8 cellular contexts compared by ENCODE assay signal in the genomic region with DNA sequence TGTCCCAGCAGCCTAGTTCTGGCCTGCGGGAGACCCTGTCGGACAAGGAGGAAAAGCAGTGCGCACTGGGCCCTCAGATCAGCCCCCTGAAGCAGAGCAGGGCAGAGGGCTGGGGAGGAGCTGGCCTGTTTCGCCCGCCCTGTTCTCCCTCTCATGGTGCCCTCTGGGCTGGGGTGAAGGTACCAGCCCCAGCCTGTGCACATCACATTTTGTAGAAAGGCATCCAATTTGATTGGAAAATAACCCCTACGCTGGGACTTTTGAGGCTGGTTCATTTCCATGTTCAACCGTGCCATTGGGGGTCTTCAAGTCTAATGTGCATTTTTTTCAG. TPM values are rescaled to one million over a fixed set of nuclear protein-coding genes. Genes with fewer than 3 reads are reported as not detected.
DNase-seq lines count a peak whose midpoint lies in the region; ATAC-seq and TF ChIP-seq lines count a peak whose summit lies in the region.

No MANE protein-coding gene starts in this region.

- CTCF ChIA-PET in activated CD8-positive, alpha-beta memory T cell treated with anti-CD3 and anti-CD28 coated beads, Interleukin-2, amount 10 ng/mL, durations not matched to agents 7 days and 5 days (lab: Charles Lee) = interaction anchor here (1.4 to 3.1 kb wide), 3 partner anchors 13 to 21 kb away, joined by 5 to 12 read pairs (median 8); no protein-coding TSS in a partner anchor
- CTCF ChIA-PET in activated CD4-positive, alpha-beta memory T cell treated with anti-CD3 and anti-CD28 coated beads, Interleukin-2, amount 10 ng/mL, durations not matched to agents 7 days and 5 days (lab: Charles Lee) = interaction anchor here (1.3 to 6.0 kb wide), 2 partner anchors 21 to 28 kb away, joined by 3 to 46 read pairs; no protein-coding TSS in a partner anchor

- H3K4me1 ChIP-seq in iPS-20b (ENCODE audit: insufficient read depth, low read length) = peaks cover 19% of the 10 kb centered on the region
- peaks cover 33% of the 10 kb centered on the region for H3K4me1 ChIP-seq in testis

- no peak for DNase-seq in activated CD8-positive, alpha-beta memory T cell treated with anti-CD3 and anti-CD28 coated beads, Interleukin-2, amount 10 ng/mL, durations not matched to agents 7 days and 5 days
- no peak for DNase-seq in activated CD8-positive, alpha-beta memory T cell treated with anti-CD3 and anti-CD28 coated beads, Interleukin-2, amount 50 U/mL, for 48 hours
- DNase-seq in activated CD4-positive, alpha-beta memory T cell treated with anti-CD3 and anti-CD28 coated beads, Interleukin-2, amount 10 ng/mL, durations not matched to agents 7 days and 5 days = no peak
- DNase-seq in testis (no peak), NCI-H2196 treated with DMSO at 0.1 percent for 48 hours (lab: John Stamatoyannopoulos, UW; ENCODE audit: unreplicated experiment) (no peak), SW480 (ENCODE audit: low spot score) (no peak)

- intact Hi-C loops in testis (cut with DNase I; ENCODE audit: low total_unique reads) = no loop called here

- H3K36me3 ChIP-seq in iPS-20b (ENCODE audit: insufficient read depth, low read depth, low read length) (peaks cover 1% of the 10 kb centered on the region), testis (ENCODE audit: low read depth, missing control alignments) (no peaks in the 10 kb centered on the region)

- 28 to 41% methylated on average over 2 to 7 of the region's 7 CpGs for WGBS in testis, 2 donors

- no peaks in the 10 kb centered on the region for H3K9me3 Mint-ChIP-seq in activated CD8-positive, alpha-beta memory T cell treated with anti-CD3 and anti-CD28 coated beads, Interleukin-2, amount 10 ng/mL, durations not matched to agents 7 days and 5 days (ENCODE audit: low read depth)
- H3K9me3 Mint-ChIP-seq in activated CD4-positive, alpha-beta memory T cell treated with anti-CD3 and anti-CD28 coated beads, Interleukin-2, amount 10 ng/mL, durations not matched to agents 7 days and 5 days = no peaks in the 10 kb centered on the region

- peak overlapping the region; percentile 89 for H3K9ac ChIP-seq in iPS-20b (ENCODE audit: low read depth, low read length)

- H3K9me3 ChIP-seq in iPS-20b (ENCODE audit: insufficient read depth, low read depth, low read length) (no peaks in the 10 kb centered on the region), testis (no peaks in the 10 kb centered on the region)

- peaks cover 35% of the 10 kb centered on the region for H3K36me3 Mint-ChIP-seq in activated CD8-positive, alpha-beta memory T cell treated with anti-CD3 and anti-CD28 coated beads, Interleukin-2, amount 10 ng/mL, durations not matched to agents 7 days and 5 days
- peaks cover 39% of the 10 kb centered on the region for H3K36me3 Mint-ChIP-seq in activated CD4-positive, alpha-beta memory T cell treated with anti-CD3 and anti-CD28 coated beads, Interleukin-2, amount 10 ng/mL, durations not matched to agents 7 days and 5 days (ENCODE audit: low read depth)

- H3K4me1 Mint-ChIP-seq in activated CD8-positive, alpha-beta memory T cell treated with anti-CD3 and anti-CD28 coated beads, Interleukin-2, amount 10 ng/mL, durations not matched to agents 7 days and 5 days = peaks cover 12% of the 10 kb centered on the region
- peaks cover 22% of the 10 kb centered on the region for H3K4me1 Mint-ChIP-seq in activated CD4-positive, alpha-beta memory T cell treated with anti-CD3 and anti-CD28 coated beads, Interleukin-2, amount 10 ng/mL, durations not matched to agents 7 days and 5 days

- H3K4me3 ChIP-seq in iPS-20b (ENCODE audit: low read length) (peak overlapping the region; percentile 100), testis (peak overlapping the region; percentile 87 to 89)

- ATAC-seq in activated CD8-positive, alpha-beta memory T cell treated with anti-CD3 and anti-CD28 coated beads, Interleukin-2, amount 10 ng/mL, durations not matched to agents 7 days and 5 days = no peak
- ATAC-seq in GM21367 (IDR thresholded peaks at IDR 0.05; ENCODE audit: unreplicated experiment) = no peak

- TF ChIP-seq POLR2A in testis (IDR thresholded peaks at IDR 0.05) = no peak

- peak overlapping the region; percentile 83 for H3K27ac ChIP-seq in iPS-20b (ENCODE audit: low read length)
- H3K27ac ChIP-seq in testis = no peak overlapping the region

- H3K27me3 Mint-ChIP-seq in activated CD8-positive, alpha-beta memory T cell treated with anti-CD3 and anti-CD28 coated beads, Interleukin-2, amount 10 ng/mL, durations not matched to agents 7 days and 5 days = no peaks in the 10 kb centered on the region
- H3K27me3 Mint-ChIP-seq in activated CD4-positive, alpha-beta memory T cell treated with anti-CD3 and anti-CD28 coated beads, Interleukin-2, amount 10 ng/mL, durations not matched to agents 7 days and 5 days = no peaks in the 10 kb centered on the region

- no peaks in the 10 kb centered on the region for H3K27me3 ChIP-seq in iPS-20b (ENCODE audit: insufficient read depth, low read length)
- H3K27me3 ChIP-seq in testis = no peaks in the 10 kb centered on the region

- POLR2A ChIA-PET in activated CD4-positive, alpha-beta memory T cell treated with anti-CD3 and anti-CD28 coated beads, Interleukin-2, amount 10 ng/mL, durations not matched to agents 7 days and 5 days (lab: Charles Lee) = interaction anchor here (0.7 to 2.7 kb wide), 3 partner anchors 9 to 29 kb away, joined by 5 to 23 read pairs (median 6); no protein-coding TSS in a partner anchor

- peak overlapping the region; percentile 95 for H3K4me3 Mint-ChIP-seq in activated CD8-positive, alpha-beta memory T cell treated with anti-CD3 and anti-CD28 coated beads, Interleukin-2, amount 10 ng/mL, durations not matched to agents 7 days and 5 days
- H3K4me3 Mint-ChIP-seq in activated CD4-positive, alpha-beta memory T cell treated with anti-CD3 and anti-CD28 coated beads, Interleukin-2, amount 10 ng/mL, durations not matched to agents 7 days and 5 days = peak overlapping the region; percentile 99

- H3K27ac Mint-ChIP-seq in activated CD8-positive, alpha-beta memory T cell treated with anti-CD3 and anti-CD28 coated beads, Interleukin-2, amount 10 ng/mL, durations not matched to agents 7 days and 5 days = peak overlapping the region; percentile 95
- H3K27ac Mint-ChIP-seq in activated CD4-positive, alpha-beta memory T cell treated with anti-CD3 and anti-CD28 coated beads, Interleukin-2, amount 10 ng/mL, durations not matched to agents 7 days and 5 days = peak overlapping the region; percentile 97

- no peak for TF ChIP-seq CTCF in testis (IDR thresholded peaks at IDR 0.05)

RNA-seq across cellular contexts. Expression of gene NAP1L4, which starts 0.8 kb away (rescaled TPM):
- total RNA-seq in activated CD8-positive, alpha-beta memory T cell treated with anti-CD3 and anti-CD28 coated beads, Interleukin-2, amount 10 ng/mL, durations not matched to agents 7 days and 5 days = 100 to 1,000 TPM; 347 to 389 TPM
- 100 to 1,000 TPM; 299 to 314 TPM for total RNA-seq in activated CD4-positive, alpha-beta memory T cell treated with anti-CD3 and anti-CD28 coated beads, Interleukin-2, amount 10 ng/mL, durations not matched to agents 7 days and 5 days
- 100 to 1,000 TPM; 165 to 206 TPM for total RNA-seq in testis
- polyA plus RNA-seq in testis (ENCODE audit: insufficient read depth, low read depth, low replicate concordance) = 208 TPM
